Comparison of ENCODE assay signal across 8 cellular contexts in genomic region chr14:74038015-74038859, GRCh38. TPM values are rescaled to one million over a fixed set of nuclear protein-coding genes. Genes with fewer than 3 reads are reported as not detected.
DNase-seq lines count a peak whose midpoint lies in the region; ATAC-seq and TF ChIP-seq lines count a peak whose summit lies in the region.

No MANE protein-coding gene starts in this region.

- intact Hi-C loops in adrenal gland (cut with DNase I) (loop anchor here in 1 of 2 donors (10.0 kb wide), 1 partner anchor 83 kb away; the partner anchor contains the start of genes COQ6 and FAM161B), aorta (cut with DNase I) (loop anchor here in 1 of 2 donors (5.0 kb wide), 1 partner anchor 86 kb away; the partner anchor contains the start of genes COQ6 and FAM161B)

- no peak for TF ChIP-seq EP300 in tibial nerve (IDR thresholded peaks at IDR 0.05)

- no peak overlapping the region for H3K27ac ChIP-seq in adrenal gland
- H3K27ac ChIP-seq in tibial nerve: no peak overlapping the region
- no peak overlapping the region for H3K27ac ChIP-seq in aorta (ENCODE audit: low read depth in 1 of 2, low read length in 2 of 2)

- H3K27me3 ChIP-seq in BJ (ENCODE audit: control insufficient read depth, insufficient read depth, low read length): no peaks in the 10 kb centered on the region
- no peaks in the 10 kb centered on the region for H3K27me3 ChIP-seq in adrenal gland
- no peaks in the 10 kb centered on the region for H3K27me3 ChIP-seq in tibial nerve
- H3K27me3 ChIP-seq in aorta (ENCODE audit: control insufficient read depth in 1 of 2, insufficient read depth in 2 of 2, low read length in 1 of 2): no peaks in the 10 kb centered on the region

- TF ChIP-seq POLR2A in adrenal gland (IDR thresholded peaks at IDR 0.05) (no peak), tibial nerve (IDR thresholded peaks at IDR 0.05) (no peak)

- no peaks in the 10 kb centered on the region for H3K4me1 ChIP-seq in adrenal gland (replicated peaks in 1 of 2)
- H3K4me1 ChIP-seq in tibial nerve: no peaks in the 10 kb centered on the region
- H3K4me1 ChIP-seq in aorta (ENCODE audit: control insufficient read depth in 1 of 2, insufficient read depth in 2 of 2, low read length in 2 of 2): no peaks in the 10 kb centered on the region

- H3K4me3 ChIP-seq in BJ (ENCODE audit: low read depth, low read length) (no peak overlapping the region), adrenal gland (no peak overlapping the region), tibial nerve (no peak overlapping the region), aorta (ENCODE audit: low read length in 2 of 2) (no peak overlapping the region)

- DNase-seq in BJ (ENCODE audit: low read depth): no peak
- peak; percentile 26 for DNase-seq in GM19238 (ENCODE audit: insufficient read length, low spot score)
- peak; percentile 41 for DNase-seq in NCI-H226
- DNase-seq in adrenal gland: no peak
- peak; percentile 82 for DNase-seq in inferior parietal cortex (ENCODE audit: extremely low spot score)
- peak in 1 of 2 donors; percentile 20 for DNase-seq in tibial nerve (ENCODE audit: low spot score in 2 of 2)
- DNase-seq in aorta: no peak
- DNase-seq in activated T-cell treated with anti-CD3 and anti-CD28 coated beads, Interleukin-2, amount 50 U/mL, for 1 hour: no peak

- WGBS in adrenal gland, 4 donors: 60 to 67% (median 64%) methylated on average over 3 of the region's 3 CpGs
- WGBS in tibial nerve, 2 donors: 65 to 66% methylated on average over 3 of the region's 3 CpGs
- WGBS in aorta, 2 donors: 63 to 65% methylated on average over 3 of the region's 3 CpGs

- TF ChIP-seq CTCF in BJ (IDR thresholded peaks at IDR 0.05; ENCODE audit: insufficient read depth, low read depth, low read length) (peak; percentile 54), adrenal gland (IDR thresholded peaks at IDR 0.05) (peak; percentile 50 to 79 (median 59)), tibial nerve (IDR thresholded peaks at IDR 0.05) (peak; percentile 50 to 66 (median 59))

- POLR2A ChIA-PET in BJ (lab: Charles Lee): no interaction called here

- ATAC-seq in aorta (ENCODE audit: low FRiP score): no peak

- CTCF ChIA-PET in BJ (lab: Yijun Ruan, JAX): no interaction called here

- H3K36me3 ChIP-seq in BJ (ENCODE audit: control insufficient read depth, insufficient read depth, low read length): no peaks in the 10 kb centered on the region
- H3K36me3 ChIP-seq in adrenal gland (replicated peaks in 1 of 2): no peaks in the 10 kb centered on the region
- peaks cover 0 to 49% (median 0%) of the 10 kb centered on the region in 3 donors for H3K36me3 ChIP-seq in tibial nerve
- no peaks in the 10 kb centered on the region for H3K36me3 ChIP-seq in aorta (ENCODE audit: control insufficient read depth in 1 of 2, insufficient read depth in 2 of 2, low read length in 1 of 2)

- H3K9me3 ChIP-seq in adrenal gland (replicated peaks in 1 of 3) (no peaks in the 10 kb centered on the region), tibial nerve (no peaks in the 10 kb centered on the region), aorta (ENCODE audit: control insufficient read depth, low read length) (no peaks in the 10 kb centered on the region)

RNA-seq across cellular contexts. Expression of gene BBOF1, which starts 19.1 kb away (rescaled TPM):
- polyA plus RNA-seq in BJ (2011; rRNA removed): 3.5 and 7.5 TPM in 2 replicates
- polyA minus RNA-seq in BJ (2011; rRNA and poly(A)+ RNA removed): 0.66 and 1.8 TPM in 2 replicates
- total RNA-seq in adrenal gland: 10 to 100 TPM in 1 of 8 donors, 1 to 10 TPM in 7; 1.4 to 29.3 (median 3.3) TPM
- polyA plus RNA-seq in adrenal gland: 10 to 100 TPM in 1 of 3 donors, 1 to 10 TPM in 2; 4.8 to 13.4 (median 7.9) TPM
- total RNA-seq in tibial nerve: 10 to 100 TPM in 1 of 4 donors, 1 to 10 TPM in 3; 3.7 to 22.8 (median 6.2) TPM
- total RNA-seq in aorta: 1 to 10 TPM; 4.6 to 6.3 TPM
- 1 to 10 TPM; 2.0 to 6.3 TPM for polyA plus RNA-seq in aorta

RNA-seq across cellular contexts. Expression of gene ENTPD5, which starts 19.1 kb away (rescaled TPM):
- 8.9 and 12.4 TPM in 2 replicates for polyA plus RNA-seq in BJ (2011; rRNA removed)
- 8.7 and 8.8 TPM in 2 replicates for polyA minus RNA-seq in BJ (2011; rRNA and poly(A)+ RNA removed)
- 10 to 100 TPM in 7 of 8 donors, 1 to 10 TPM in 1; 9.8 to 18.5 (median 14.7) TPM for total RNA-seq in adrenal gland
- 10 to 100 TPM in 1 of 3 donors, 1 to 10 TPM in 2; 6.5 to 14.9 (median 9.5) TPM for polyA plus RNA-seq in adrenal gland
- total RNA-seq in tibial nerve: 10 to 100 TPM in 2 of 4 donors, 1 to 10 TPM in 2; 8.0 to 12.9 (median 11.0) TPM
- total RNA-seq in aorta: 10 to 100 TPM in 1 of 2 donors, 1 to 10 TPM in 1; 9.9 to 12.1 TPM
- 1 to 10 TPM; 3.9 to 5.3 TPM for polyA plus RNA-seq in aorta

RNA-seq across cellular contexts. Expression of gene ALDH6A1, which starts 46.0 kb away (rescaled TPM):
- polyA plus RNA-seq in BJ (2011; rRNA removed) (9.1 and 10.6 TPM in 2 replicates), adrenal gland (10 to 100 TPM in 1 of 3 donors, 1 to 10 TPM in 2; 5.9 to 27.8 (median 8.3) TPM), aorta (10 to 100 TPM; 10.7 to 13.8 TPM)
- polyA minus RNA-seq in BJ (2011; rRNA and poly(A)+ RNA removed): 10.0 and 11.3 TPM in 2 replicates
- total RNA-seq in adrenal gland (10 to 100 TPM; 27.4 to 68.9 (median 39.4) TPM), tibial nerve (10 to 100 TPM; 40.5 to 95.7 (median 75.3) TPM), aorta (10 to 100 TPM; 28.4 to 33.6 TPM)

RNA-seq across cellular contexts. Expression of gene LIN52, which starts 46.5 kb away (rescaled TPM):
- polyA plus RNA-seq in BJ (2011; rRNA removed) (7.4 and 7.7 TPM in 2 replicates), adrenal gland (10 to 100 TPM in 1 of 3 donors, 1 to 10 TPM in 2; 4.6 to 14.3 (median 6.5) TPM), aorta (10 to 100 TPM in 1 of 2 donors, 1 to 10 TPM in 1; 9.0 to 13.9 TPM)
- 2.1 and 4.0 TPM in 2 replicates for polyA minus RNA-seq in BJ (2011; rRNA and poly(A)+ RNA removed)
- total RNA-seq in adrenal gland (10 to 100 TPM in 2 of 8 donors, 1 to 10 TPM in 6; 5.1 to 11.7 (median 8.0) TPM), tibial nerve (10 to 100 TPM; 10.2 to 15.7 (median 12.7) TPM), aorta (10 to 100 TPM in 1 of 2 donors, 1 to 10 TPM in 1; 9.2 to 10.6 TPM)

Comparison
In these comparisons a context has a peak if more than half of its experiments do, and no peak if none do; other contexts are left out.
1. DNase-seq: peak in GM19238 (single experiment), NCI-H226 (single experiment) and inferior parietal cortex (single experiment); none in BJ (single experiment), adrenal gland (0 of 7), aorta (0 of 2) and activated T-cell treated with anti-CD3 and anti-CD28 coated beads, Interleukin-2, amount 50 U/mL, for 1 hour (single experiment).
2. Peak in every context shown above with its lines, with median percentiles within 50 percentile points of each other: CTCF ChIP-seq.